Comparison of ENCODE assay signal across 8 cellular contexts in genomic region chr7:43926193-43927043, GRCh38. TPM values are rescaled to one million over a fixed set of nuclear protein-coding genes. Genes with fewer than 3 reads are reported as not detected.
A peak's percentile ranks its signal among the peaks of the same experiment; 100 is the strongest.
DNase-seq lines count a peak whose midpoint lies in the region; ATAC-seq and TF ChIP-seq lines count a peak whose summit lies in the region.

UBE2D4 (plus strand) TSS chr7:43926436; CDS start chr7:43926533, 97 bp downstream.

- TF ChIP-seq POLR2A in GM19099 (IDR thresholded peaks at IDR 0.05; ENCODE audit: extremely low read depth, insufficient read length, low read depth) = peak; percentile 98

- H3K4me3 ChIP-seq in BJ (ENCODE audit: low read depth, low read length) = peak within 1 kb of the TSS; percentile 60

- intact Hi-C loops in left colon (cut with DNase I, micrococcal nuclease) = no loop called here

- H3K36me3 ChIP-seq in BJ (ENCODE audit: control insufficient read depth, insufficient read depth, low read length) = no peaks in the 10 kb centered on the region

- CTCF ChIA-PET in BJ (lab: Yijun Ruan, JAX) = interaction anchor here (0.8 to 1.6 kb wide), 3 partner anchors 18 to 68 kb away, joined by 3 to 4 read pairs (median 3); no protein-coding TSS in a partner anchor

- no peaks in the 10 kb centered on the region for H3K27me3 ChIP-seq in BJ (ENCODE audit: control insufficient read depth, insufficient read depth, low read length)

- TF ChIP-seq CTCF in BJ (IDR thresholded peaks at IDR 0.05; ENCODE audit: insufficient read depth, low read depth, low read length) = no peak; the same call in 1 of the 2 replicates

- ATAC-seq in HG03354 (IDR thresholded peaks at IDR 0.05; ENCODE audit: poor library complexity, severe bottlenecking, unreplicated experiment) (peak; percentile 91), left colon (peak; percentile 95)

- POLR2A ChIA-PET in BJ (lab: Charles Lee) = no interaction called here

- DNase-seq in BJ (ENCODE audit: low read depth) (no peak), NCI-H460 (ENCODE audit: extremely low read depth, low read depth) (peak; percentile 74), left colon (peak; percentile 90 to 95)
- peak; percentile 89 to 91 for DNase-seq in activated CD4-positive, alpha-beta T cell treated with anti-CD3 and anti-CD28 coated beads for 4 hours
- peak; percentile 89 for DNase-seq in stimulated activated CD4-positive, alpha-beta T cell treated with anti-CD3 and anti-CD28 coated beads, Interleukin-1b, Interleukin-23, amount 100 ng/mL, for 48 hours

- peak within 1 kb of the TSS; percentile 91 for H3K27ac ChIP-seq in cingulate gyrus (ENCODE audit: low read depth, low read length)

RNA-seq across cellular contexts. Expression of gene UBE2D4, which starts in this region (rescaled TPM):
- 24.3 and 27.6 TPM in 2 replicates for polyA plus RNA-seq in BJ (2011; rRNA removed)
- polyA minus RNA-seq in BJ (2011; rRNA and poly(A)+ RNA removed) = 20.4 and 26.4 TPM in 2 replicates
- total RNA-seq in NCI-H460 (2014; rRNA removed; shearing (Covaris generic)) = 13.9 and 18.3 TPM in 2 replicates
- 13.6 and 20.4 TPM in 2 replicates for polyA plus RNA-seq in NCI-H460 (2014; cell fraction: nucleus; rRNA removed)
- 10 to 100 TPM in 1 of 2 donors, 1 to 10 TPM in 1; 9.2 to 13.1 TPM for total RNA-seq in left colon
